1 cellular context compared by ENCODE assay signal in the genomic region with DNA sequence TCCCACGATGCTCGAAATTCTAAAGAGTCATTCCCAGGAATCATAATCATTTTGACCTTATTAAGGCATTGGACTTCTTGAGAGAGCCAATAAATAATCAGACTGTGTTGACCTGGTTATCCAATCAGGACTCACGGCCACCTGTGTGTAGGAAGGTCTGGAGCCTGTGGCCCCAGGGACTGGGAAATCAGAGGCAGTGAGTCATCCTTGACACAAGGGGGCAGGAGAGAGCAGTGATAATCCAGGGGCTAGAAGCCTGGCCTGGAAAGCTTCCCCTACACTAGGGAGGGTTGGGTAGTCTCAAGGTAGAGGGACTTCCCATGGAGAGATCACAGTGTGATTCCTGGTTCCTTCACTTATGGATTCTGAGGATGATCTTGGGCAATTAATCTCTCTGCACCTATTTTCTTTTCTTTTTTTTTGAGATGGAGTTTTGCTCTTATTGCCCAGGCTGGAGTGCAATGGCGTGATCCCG.
TF ChIP-seq lines count a peak whose summit lies in the region.

No MANE protein-coding gene starts in this region.

TF ChIP-seq in HepG2, 621 proteins besides CTCF, POLR2A, EP300 and RAD21 (continued from another document):
- TF ChIP-seq ZNF225 (CRISPR knock-in tag; IDR thresholded peaks at IDR 0.05) (no peak), ZMYM3 (CRISPR knock-in tag; IDR thresholded peaks at IDR 0.05) (no peak), RAD51 (IDR thresholded peaks at IDR 0.05; ENCODE audit: borderline replicate concordance) (no peak), HDAC2 (CRISPR knock-in tag; IDR thresholded peaks at IDR 0.05) (no peak), ZNF891 (CRISPR knock-in tag; IDR thresholded peaks at IDR 0.05) (peak; percentile 85; the same call in 1 of the 2 replicates), ZNF510 (CRISPR knock-in tag; IDR thresholded peaks at IDR 0.05; ENCODE audit: low read depth) (no peak), ZBTB8A (CRISPR knock-in tag; IDR thresholded peaks at IDR 0.05; ENCODE audit: borderline replicate concordance, low read depth) (no peak), ZNF558 (CRISPR knock-in tag; IDR thresholded peaks at IDR 0.05; ENCODE audit: borderline replicate concordance) (no peak), SNRNP70 (IDR thresholded peaks at IDR 0.05; ENCODE audit: low read depth, low read length) (no peak), POGZ (CRISPR knock-in tag; IDR thresholded peaks at IDR 0.05) (no peak), ZNF788 (CRISPR knock-in tag; IDR thresholded peaks at IDR 0.05; ENCODE audit: borderline replicate concordance) (no peak), KDM1A (CRISPR knock-in tag; IDR thresholded peaks at IDR 0.05) (no peak), BORCS8-MEF2B (CRISPR knock-in tag; IDR thresholded peaks at IDR 0.05) (no peak), BRCA1 (CRISPR knock-in tag; IDR thresholded peaks at IDR 0.05) (no peak), HNF4A (CRISPR knock-in tag; IDR thresholded peaks at IDR 0.05) (no peak), MTA1 (CRISPR knock-in tag; IDR thresholded peaks at IDR 0.05; ENCODE audit: borderline replicate concordance) (no peak), ZNF333 (CRISPR knock-in tag; IDR thresholded peaks at IDR 0.05; ENCODE audit: borderline replicate concordance) (no peak)
- TF ChIP-seq, protein P1, sequence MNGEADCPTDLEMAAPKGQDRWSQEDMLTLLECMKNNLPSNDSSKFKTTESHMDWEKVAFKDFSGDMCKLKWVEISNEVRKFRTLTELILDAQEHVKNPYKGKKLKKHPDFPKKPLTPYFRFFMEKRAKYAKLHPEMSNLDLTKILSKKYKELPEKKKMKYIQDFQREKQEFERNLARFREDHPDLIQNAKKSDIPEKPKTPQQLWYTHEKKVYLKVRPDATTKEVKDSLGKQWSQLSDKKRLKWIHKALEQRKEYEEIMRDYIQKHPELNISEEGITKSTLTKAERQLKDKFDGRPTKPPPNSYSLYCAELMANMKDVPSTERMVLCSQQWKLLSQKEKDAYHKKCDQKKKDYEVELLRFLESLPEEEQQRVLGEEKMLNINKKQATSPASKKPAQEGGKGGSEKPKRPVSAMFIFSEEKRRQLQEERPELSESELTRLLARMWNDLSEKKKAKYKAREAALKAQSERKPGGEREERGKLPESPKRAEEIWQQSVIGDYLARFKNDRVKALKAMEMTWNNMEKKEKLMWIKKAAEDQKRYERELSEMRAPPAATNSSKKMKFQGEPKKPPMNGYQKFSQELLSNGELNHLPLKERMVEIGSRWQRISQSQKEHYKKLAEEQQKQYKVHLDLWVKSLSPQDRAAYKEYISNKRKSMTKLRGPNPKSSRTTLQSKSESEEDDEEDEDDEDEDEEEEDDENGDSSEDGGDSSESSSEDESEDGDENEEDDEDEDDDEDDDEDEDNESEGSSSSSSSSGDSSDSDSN (CRISPR knock-in tag; IDR thresholded peaks at IDR 0.05): no peak
- TF ChIP-seq, protein P2, sequence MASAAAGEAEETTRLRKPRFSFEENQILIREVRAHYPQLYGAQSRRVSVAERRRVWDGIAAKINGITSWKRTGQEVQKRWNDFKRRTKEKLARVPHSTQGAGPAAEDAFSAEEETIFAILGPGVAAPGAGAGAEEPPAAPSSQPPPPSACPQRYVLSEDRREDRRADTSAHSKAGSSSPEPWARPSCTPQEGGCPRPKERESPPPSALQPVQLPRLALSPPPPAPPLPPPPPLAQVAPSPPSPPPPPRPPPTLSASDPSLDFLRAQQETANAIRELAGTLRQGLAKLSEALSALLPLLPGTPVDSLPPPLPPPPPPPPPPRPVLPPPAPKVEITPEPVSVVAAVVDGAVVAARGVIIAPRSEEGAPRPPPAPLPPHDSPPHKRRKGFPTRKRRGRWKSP (CRISPR knock-in tag; IDR thresholded peaks at IDR 0.05): no peak
- TF ChIP-seq, protein P3, sequence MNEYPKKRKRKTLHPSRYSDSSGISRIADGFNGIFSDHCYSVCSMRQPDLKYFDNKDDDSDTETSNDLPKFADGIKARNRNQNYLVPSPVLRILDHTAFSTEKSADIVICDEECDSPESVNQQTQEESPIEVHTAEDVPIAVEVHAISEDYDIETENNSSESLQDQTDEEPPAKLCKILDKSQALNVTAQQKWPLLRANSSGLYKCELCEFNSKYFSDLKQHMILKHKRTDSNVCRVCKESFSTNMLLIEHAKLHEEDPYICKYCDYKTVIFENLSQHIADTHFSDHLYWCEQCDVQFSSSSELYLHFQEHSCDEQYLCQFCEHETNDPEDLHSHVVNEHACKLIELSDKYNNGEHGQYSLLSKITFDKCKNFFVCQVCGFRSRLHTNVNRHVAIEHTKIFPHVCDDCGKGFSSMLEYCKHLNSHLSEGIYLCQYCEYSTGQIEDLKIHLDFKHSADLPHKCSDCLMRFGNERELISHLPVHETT (CRISPR knock-in tag; conservative IDR thresholded peaks at IDR 0.05): no peak
- TF ChIP-seq, protein P4, sequence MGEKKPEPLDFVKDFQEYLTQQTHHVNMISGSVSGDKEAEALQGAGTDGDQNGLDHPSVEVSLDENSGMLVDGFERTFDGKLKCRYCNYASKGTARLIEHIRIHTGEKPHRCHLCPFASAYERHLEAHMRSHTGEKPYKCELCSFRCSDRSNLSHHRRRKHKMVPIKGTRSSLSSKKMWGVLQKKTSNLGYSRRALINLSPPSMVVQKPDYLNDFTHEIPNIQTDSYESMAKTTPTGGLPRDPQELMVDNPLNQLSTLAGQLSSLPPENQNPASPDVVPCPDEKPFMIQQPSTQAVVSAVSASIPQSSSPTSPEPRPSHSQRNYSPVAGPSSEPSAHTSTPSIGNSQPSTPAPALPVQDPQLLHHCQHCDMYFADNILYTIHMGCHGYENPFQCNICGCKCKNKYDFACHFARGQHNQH (CRISPR knock-in tag; IDR thresholded peaks at IDR 0.05): no peak
- TF ChIP-seq, protein P5, sequence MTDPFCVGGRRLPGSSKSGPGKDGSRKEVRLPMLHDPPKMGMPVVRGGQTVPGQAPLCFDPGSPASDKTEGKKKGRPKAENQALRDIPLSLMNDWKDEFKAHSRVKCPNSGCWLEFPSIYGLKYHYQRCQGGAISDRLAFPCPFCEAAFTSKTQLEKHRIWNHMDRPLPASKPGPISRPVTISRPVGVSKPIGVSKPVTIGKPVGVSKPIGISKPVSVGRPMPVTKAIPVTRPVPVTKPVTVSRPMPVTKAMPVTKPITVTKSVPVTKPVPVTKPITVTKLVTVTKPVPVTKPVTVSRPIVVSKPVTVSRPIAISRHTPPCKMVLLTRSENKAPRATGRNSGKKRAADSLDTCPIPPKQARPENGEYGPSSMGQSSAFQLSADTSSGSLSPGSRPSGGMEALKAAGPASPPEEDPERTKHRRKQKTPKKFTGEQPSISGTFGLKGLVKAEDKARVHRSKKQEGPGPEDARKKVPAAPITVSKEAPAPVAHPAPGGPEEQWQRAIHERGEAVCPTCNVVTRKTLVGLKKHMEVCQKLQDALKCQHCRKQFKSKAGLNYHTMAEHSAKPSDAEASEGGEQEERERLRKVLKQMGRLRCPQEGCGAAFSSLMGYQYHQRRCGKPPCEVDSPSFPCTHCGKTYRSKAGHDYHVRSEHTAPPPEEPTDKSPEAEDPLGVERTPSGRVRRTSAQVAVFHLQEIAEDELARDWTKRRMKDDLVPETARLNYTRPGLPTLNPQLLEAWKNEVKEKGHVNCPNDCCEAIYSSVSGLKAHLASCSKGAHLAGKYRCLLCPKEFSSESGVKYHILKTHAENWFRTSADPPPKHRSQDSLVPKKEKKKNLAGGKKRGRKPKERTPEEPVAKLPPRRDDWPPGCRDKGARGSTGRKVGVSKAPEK (CRISPR knock-in tag; IDR thresholded peaks at IDR 0.05; ENCODE audit: borderline replicate concordance): no peak
- TF ChIP-seq, protein P6, sequence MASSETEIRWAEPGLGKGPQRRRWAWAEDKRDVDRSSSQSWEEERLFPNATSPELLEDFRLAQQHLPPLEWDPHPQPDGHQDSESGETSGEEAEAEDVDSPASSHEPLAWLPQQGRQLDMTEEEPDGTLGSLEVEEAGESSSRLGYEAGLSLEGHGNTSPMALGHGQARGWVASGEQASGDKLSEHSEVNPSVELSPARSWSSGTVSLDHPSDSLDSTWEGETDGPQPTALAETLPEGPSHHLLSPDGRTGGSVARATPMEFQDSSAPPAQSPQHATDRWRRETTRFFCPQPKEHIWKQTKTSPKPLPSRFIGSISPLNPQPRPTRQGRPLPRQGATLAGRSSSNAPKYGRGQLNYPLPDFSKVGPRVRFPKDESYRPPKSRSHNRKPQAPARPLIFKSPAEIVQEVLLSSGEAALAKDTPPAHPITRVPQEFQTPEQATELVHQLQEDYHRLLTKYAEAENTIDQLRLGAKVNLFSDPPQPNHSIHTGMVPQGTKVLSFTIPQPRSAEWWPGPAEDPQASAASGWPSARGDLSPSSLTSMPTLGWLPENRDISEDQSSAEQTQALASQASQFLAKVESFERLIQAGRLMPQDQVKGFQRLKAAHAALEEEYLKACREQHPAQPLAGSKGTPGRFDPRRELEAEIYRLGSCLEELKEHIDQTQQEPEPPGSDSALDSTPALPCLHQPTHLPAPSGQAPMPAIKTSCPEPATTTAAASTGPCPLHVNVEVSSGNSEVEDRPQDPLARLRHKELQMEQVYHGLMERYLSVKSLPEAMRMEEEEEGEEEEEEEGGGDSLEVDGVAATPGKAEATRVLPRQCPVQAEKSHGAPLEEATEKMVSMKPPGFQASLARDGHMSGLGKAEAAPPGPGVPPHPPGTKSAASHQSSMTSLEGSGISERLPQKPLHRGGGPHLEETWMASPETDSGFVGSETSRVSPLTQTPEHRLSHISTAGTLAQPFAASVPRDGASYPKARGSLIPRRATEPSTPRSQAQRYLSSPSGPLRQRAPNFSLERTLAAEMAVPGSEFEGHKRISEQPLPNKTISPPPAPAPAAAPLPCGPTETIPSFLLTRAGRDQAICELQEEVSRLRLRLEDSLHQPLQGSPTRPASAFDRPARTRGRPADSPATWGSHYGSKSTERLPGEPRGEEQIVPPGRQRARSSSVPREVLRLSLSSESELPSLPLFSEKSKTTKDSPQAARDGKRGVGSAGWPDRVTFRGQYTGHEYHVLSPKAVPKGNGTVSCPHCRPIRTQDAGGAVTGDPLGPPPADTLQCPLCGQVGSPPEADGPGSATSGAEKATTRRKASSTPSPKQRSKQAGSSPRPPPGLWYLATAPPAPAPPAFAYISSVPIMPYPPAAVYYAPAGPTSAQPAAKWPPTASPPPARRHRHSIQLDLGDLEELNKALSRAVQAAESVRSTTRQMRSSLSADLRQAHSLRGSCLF (CRISPR knock-in tag; IDR thresholded peaks at IDR 0.05; ENCODE audit: borderline replicate concordance): no peak
